In genomic region chr16:69831212-69832123, GRCh38 we compare ENCODE assay signal across 13 cellular contexts.
DNase-seq lines count a peak whose midpoint lies in the region; ATAC-seq and TF ChIP-seq lines count a peak whose summit lies in the region.
"Had no signal": no experiment of that assay in that cellular context is flagged by ENCODE, and none has a peak within 500 bp of the region (broad histone marks: within the 10 kb centered on the region; RNA-seq: fewer than 3 reads in every experiment).

No MANE protein-coding gene starts in this region.

- no peak for DNase-seq in left ventricle myocardium inferior
- no peak for DNase-seq in left cardiac atrium
- DNase-seq in dorsolateral prefrontal cortex = no peak
- no peak for DNase-seq in DMS79 treated with DMSO at 0.1 percent for 48 hours (lab: John Stamatoyannopoulos, UW)
- DNase-seq in aorta = no peak
- no peak for DNase-seq in cerebellum (ENCODE audit: low spot score)
- DNase-seq in HEK293T (ENCODE audit: extremely low spot score) = no peak
- DNase-seq: H7; immature natural killer cell; Peyer's patch; stimulated activated CD4-positive, alpha-beta T cell treated with anti-CD3 and anti-CD28 coated beads, Interleukin-12 subunit alpha, Interleukin-12 subunit beta, amount 100 ng/mL, for 4 hours; T-helper 9 cell had no signal

- peaks cover 47% of the 10 kb centered on the region for H3K4me1 Mint-ChIP-seq in nephron

- no peak overlapping the region for H3K4me3 Mint-ChIP-seq in nephron
- H3K4me3 Mint-ChIP-seq: immature natural killer cell had no signal

- no peaks in the 10 kb centered on the region for H3K9me3 Mint-ChIP-seq in nephron
- H3K9me3 Mint-ChIP-seq: immature natural killer cell had no signal

- no peak for ATAC-seq in left cardiac atrium
- no peak for ATAC-seq in aorta (ENCODE audit: low FRiP score)

- WGBS in aorta, 2 donors = 66% methylated on average over 13 of the region's 13 CpGs

- H3K27me3 ChIP-seq in left ventricle myocardium inferior (ENCODE audit: low read depth) (no peaks in the 10 kb centered on the region), dorsolateral prefrontal cortex (no peaks in the 10 kb centered on the region), aorta (ENCODE audit: control insufficient read depth in 1 of 2, insufficient read depth in 2 of 2, low read length in 1 of 2) (no peaks in the 10 kb centered on the region)
- H3K27me3 ChIP-seq: Peyer's patch had no signal

- peak overlapping the region; percentile 50 for H3K27ac ChIP-seq in left ventricle myocardium inferior (replicated peaks)
- H3K27ac ChIP-seq in dorsolateral prefrontal cortex = peak overlapping the region in 49 of 59 donors; percentile 12 to 86 (median 66)
- peak overlapping the region in 1 of 2 donors; percentile 69 for H3K27ac ChIP-seq in aorta (ENCODE audit: low read depth in 1 of 2, low read length in 2 of 2)

- H3K4me3 ChIP-seq in left ventricle myocardium inferior = no peak overlapping the region
- no peak overlapping the region for H3K4me3 ChIP-seq in dorsolateral prefrontal cortex
- H3K4me3 ChIP-seq in aorta (ENCODE audit: low read length in 2 of 2) = no peak overlapping the region
- H3K4me3 ChIP-seq: Peyer's patch had no signal

- H3K4me1 ChIP-seq in left ventricle myocardium inferior = peaks cover 56% of the 10 kb centered on the region
- peaks cover 5% of the 10 kb centered on the region in 2 donors for H3K4me1 ChIP-seq in aorta (ENCODE audit: control insufficient read depth in 1 of 2, insufficient read depth in 2 of 2, low read length in 2 of 2)

- peak overlapping the region; percentile 93 to 95 (median 93) for H3K27ac Mint-ChIP-seq in nephron

- CTCF ChIA-PET in HEK293T (lab: Yijun Ruan, JAX) = no interaction called here

- H3K27me3 Mint-ChIP-seq in nephron (ENCODE audit: low read depth) = no peaks in the 10 kb centered on the region

- POLR2A ChIA-PET in HEK293T (lab: Yijun Ruan, JAX) = no interaction called here

- intact Hi-C loops in left ventricle myocardium inferior (cut with micrococcal nuclease) (no loop called here), left cardiac atrium (cut with DNase I) (no loop called here), dorsolateral prefrontal cortex (cut with DNase I) (no loop called here), aorta (cut with DNase I) (no loop called here)

- no peaks in the 10 kb centered on the region for H3K36me3 ChIP-seq in left ventricle myocardium inferior
- peaks cover 0 to 4% of the 10 kb centered on the region in 2 donors for H3K36me3 ChIP-seq in aorta (ENCODE audit: control insufficient read depth in 1 of 2, insufficient read depth in 2 of 2, low read length in 1 of 2)

- H3K36me3 Mint-ChIP-seq in nephron (ENCODE audit: low read depth) = peaks cover 3% of the 10 kb centered on the region

- H3K9me3 ChIP-seq in left ventricle myocardium inferior (replicated peaks) (no peaks in the 10 kb centered on the region), aorta (ENCODE audit: control insufficient read depth, low read length) (no peaks in the 10 kb centered on the region)
- H3K9me3 ChIP-seq: Peyer's patch had no signal

- no peak for TF ChIP-seq CTCF in left ventricle myocardium inferior (IDR thresholded peaks at IDR 0.05; ENCODE audit: borderline replicate concordance)
- no peak for TF ChIP-seq CTCF in dorsolateral prefrontal cortex (IDR thresholded peaks at IDR 0.05 in 54 of 56, conservative IDR thresholded peaks at IDR 0.05 in 2 of 56; ENCODE audit: low read depth in 1 of 56, partially characterized antibody in 56 of 56)
- TF ChIP-seq CTCF in nephron (IDR thresholded peaks at IDR 0.05; ENCODE audit: unreplicated experiment in 3 of 3) = no peak

TF ChIP-seq in HEK293T, 16 proteins besides CTCF, POLR2A, EP300 and RAD21:
- TF ChIP-seq PKNOX1 (IDR thresholded peaks at IDR 0.05) (no peak), HDGF (IDR thresholded peaks at IDR 0.05; ENCODE audit: borderline replicate concordance) (no peak), SUZ12 (IDR thresholded peaks at IDR 0.05) (no peak), FOXK2 (IDR thresholded peaks at IDR 0.05) (no peak), ARNT (IDR thresholded peaks at IDR 0.05) (no peak), LEF1 (IDR thresholded peaks at IDR 0.05; ENCODE audit: borderline replicate concordance) (no peak), BHLHE40 (IDR thresholded peaks at IDR 0.05; ENCODE audit: borderline replicate concordance) (no peak), ELF4 (IDR thresholded peaks at IDR 0.05) (no peak), SP1 (IDR thresholded peaks at IDR 0.05) (no peak), ZNF384 (IDR thresholded peaks at IDR 0.05) (no peak), TARDBP (IDR thresholded peaks at IDR 0.05) (no peak), NFRKB (IDR thresholded peaks at IDR 0.05) (no peak), L3MBTL2 (conservative IDR thresholded peaks at IDR 0.05) (no peak), CTBP1 (IDR thresholded peaks at IDR 0.05; ENCODE audit: borderline replicate concordance) (no peak), FOXA1 (IDR thresholded peaks at IDR 0.05) (no peak)
TF ChIP-seq in HEK293T: peak in this region for 0.
